In genomic region chr4:20289782-20290181, GRCh38 we compare ENCODE assay signal across 1 cellular context.
TF ChIP-seq lines count a peak whose summit lies in the region.

No MANE protein-coding gene starts in this region.

TF ChIP-seq in HEK293, 187 proteins besides CTCF, POLR2A, EP300 and RAD21 (continued from another document):
- TF ChIP-seq PRDM10 (tag by site-specific recombination; IDR thresholded peaks at IDR 0.05) (no peak), MZF1 (tag by site-specific recombination; IDR thresholded peaks at IDR 0.05; ENCODE audit: borderline replicate concordance) (peak; percentile 53; the same call in 1 of the 2 replicates), ZBTB17 (tag by site-specific recombination; IDR thresholded peaks at IDR 0.05) (peak; percentile 71), ZNF623 (tag by site-specific recombination; IDR thresholded peaks at IDR 0.05) (peak; percentile 86)
